In genomic region chr10:93496322-93497041, GRCh38 we compare ENCODE assay signal across 1 cellular context.
A peak's percentile ranks its signal among the peaks of the same experiment; 100 is the strongest.
TF ChIP-seq lines count a peak whose summit lies in the region.

Gene CEP55, plus strand, starts transcription at chr10:93496612. Its CDS starts 3,440 bp downstream, at chr10:93500052.

TF ChIP-seq in HepG2, 621 proteins besides CTCF, POLR2A, EP300 and RAD21 (continued from another document and continues in another):
- TF ChIP-seq, protein P1, sequence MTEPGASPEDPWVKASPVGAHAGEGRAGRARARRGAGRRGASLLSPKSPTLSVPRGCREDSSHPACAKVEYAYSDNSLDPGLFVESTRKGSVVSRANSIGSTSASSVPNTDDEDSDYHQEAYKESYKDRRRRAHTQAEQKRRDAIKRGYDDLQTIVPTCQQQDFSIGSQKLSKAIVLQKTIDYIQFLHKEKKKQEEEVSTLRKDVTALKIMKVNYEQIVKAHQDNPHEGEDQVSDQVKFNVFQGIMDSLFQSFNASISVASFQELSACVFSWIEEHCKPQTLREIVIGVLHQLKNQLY (CRISPR knock-in tag; IDR thresholded peaks at IDR 0.05), result 0 out of 2 replicates have a peak, but pooled peaks have one; percentile 14
- TF ChIP-seq BCL3 (CRISPR knock-in tag; IDR thresholded peaks at IDR 0.05), result no peak
- no peak for TF ChIP-seq MBNL3 (CRISPR knock-in tag; conservative IDR thresholded peaks at IDR 0.05)
- TF ChIP-seq, protein P2, sequence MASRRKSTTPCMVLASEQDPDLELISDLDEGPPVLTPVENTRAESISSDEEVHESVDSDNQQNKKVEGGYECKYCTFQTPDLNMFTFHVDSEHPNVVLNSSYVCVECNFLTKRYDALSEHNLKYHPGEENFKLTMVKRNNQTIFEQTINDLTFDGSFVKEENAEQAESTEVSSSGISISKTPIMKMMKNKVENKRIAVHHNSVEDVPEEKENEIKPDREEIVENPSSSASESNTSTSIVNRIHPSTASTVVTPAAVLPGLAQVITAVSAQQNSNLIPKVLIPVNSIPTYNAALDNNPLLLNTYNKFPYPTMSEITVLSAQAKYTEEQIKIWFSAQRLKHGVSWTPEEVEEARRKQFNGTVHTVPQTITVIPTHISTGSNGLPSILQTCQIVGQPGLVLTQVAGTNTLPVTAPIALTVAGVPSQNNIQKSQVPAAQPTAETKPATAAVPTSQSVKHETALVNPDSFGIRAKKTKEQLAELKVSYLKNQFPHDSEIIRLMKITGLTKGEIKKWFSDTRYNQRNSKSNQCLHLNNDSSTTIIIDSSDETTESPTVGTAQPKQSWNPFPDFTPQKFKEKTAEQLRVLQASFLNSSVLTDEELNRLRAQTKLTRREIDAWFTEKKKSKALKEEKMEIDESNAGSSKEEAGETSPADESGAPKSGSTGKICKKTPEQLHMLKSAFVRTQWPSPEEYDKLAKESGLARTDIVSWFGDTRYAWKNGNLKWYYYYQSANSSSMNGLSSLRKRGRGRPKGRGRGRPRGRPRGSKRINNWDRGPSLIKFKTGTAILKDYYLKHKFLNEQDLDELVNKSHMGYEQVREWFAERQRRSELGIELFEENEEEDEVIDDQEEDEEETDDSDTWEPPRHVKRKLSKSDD (CRISPR knock-in tag; IDR thresholded peaks at IDR 0.05; ENCODE audit: low read depth), result 0 out of 2 replicates have a peak, but pooled peaks have one; percentile 27
- TF ChIP-seq TEAD3 (CRISPR knock-in tag; optimal IDR thresholded peaks at IDR 0.05; ENCODE audit: borderline replicate concordance), result peak; percentile 29
- no peak for TF ChIP-seq AFF4 (CRISPR knock-in tag; IDR thresholded peaks at IDR 0.05)
- no peak for TF ChIP-seq ZNF12 (CRISPR knock-in tag; IDR thresholded peaks at IDR 0.05)
- TF ChIP-seq ZNF556 (CRISPR knock-in tag; IDR thresholded peaks at IDR 0.05; ENCODE audit: borderline replicate concordance), result peak; percentile 84; the same call in 1 of the 2 replicates
- TF ChIP-seq KDM5A (IDR thresholded peaks at IDR 0.05; ENCODE audit: borderline replicate concordance, low read length), result peak; percentile 70
- peak; percentile 57; the same call in 1 of the 2 replicates for TF ChIP-seq ZBTB34 (CRISPR knock-in tag; IDR thresholded peaks at IDR 0.05)
- TF ChIP-seq NFE2L2 (IDR thresholded peaks at IDR 0.05; ENCODE audit: low read length), result no peak
- TF ChIP-seq, protein P3, sequence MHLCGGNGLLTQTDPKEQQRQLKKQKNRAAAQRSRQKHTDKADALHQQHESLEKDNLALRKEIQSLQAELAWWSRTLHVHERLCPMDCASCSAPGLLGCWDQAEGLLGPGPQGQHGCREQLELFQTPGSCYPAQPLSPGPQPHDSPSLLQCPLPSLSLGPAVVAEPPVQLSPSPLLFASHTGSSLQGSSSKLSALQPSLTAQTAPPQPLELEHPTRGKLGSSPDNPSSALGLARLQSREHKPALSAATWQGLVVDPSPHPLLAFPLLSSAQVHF (CRISPR knock-in tag; IDR thresholded peaks at IDR 0.05), result peak; percentile 92
- peak; percentile 92 for TF ChIP-seq ZNF589 (CRISPR knock-in tag; conservative IDR thresholded peaks at IDR 0.05)
- TF ChIP-seq CBX2 (IDR thresholded peaks at IDR 0.05; ENCODE audit: low read depth, low read length), result no peak
- no peak for TF ChIP-seq CBX2 (CRISPR knock-in tag; IDR thresholded peaks at IDR 0.05; ENCODE audit: low read depth)
- peak; percentile 26; the same call in 1 of the 2 replicates for TF ChIP-seq FOXA3 (CRISPR knock-in tag; IDR thresholded peaks at IDR 0.05)
- 0 out of 2 replicates have a peak, but pooled peaks have one; percentile 64 for TF ChIP-seq HOXA7 (CRISPR knock-in tag; IDR thresholded peaks at IDR 0.05)
- TF ChIP-seq, protein P4, sequence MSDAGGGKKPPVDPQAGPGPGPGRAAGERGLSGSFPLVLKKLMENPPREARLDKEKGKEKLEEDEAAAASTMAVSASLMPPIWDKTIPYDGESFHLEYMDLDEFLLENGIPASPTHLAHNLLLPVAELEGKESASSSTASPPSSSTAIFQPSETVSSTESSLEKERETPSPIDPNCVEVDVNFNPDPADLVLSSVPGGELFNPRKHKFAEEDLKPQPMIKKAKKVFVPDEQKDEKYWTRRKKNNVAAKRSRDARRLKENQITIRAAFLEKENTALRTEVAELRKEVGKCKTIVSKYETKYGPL (CRISPR knock-in tag; IDR thresholded peaks at IDR 0.05), result no peak
- no peak for TF ChIP-seq LBX2 (CRISPR knock-in tag; IDR thresholded peaks at IDR 0.05; ENCODE audit: borderline replicate concordance)
- no peak for TF ChIP-seq ATF7 (IDR thresholded peaks at IDR 0.05)
- TF ChIP-seq ATF7 (CRISPR knock-in tag; IDR thresholded peaks at IDR 0.05), result no peak
- TF ChIP-seq, protein P5, sequence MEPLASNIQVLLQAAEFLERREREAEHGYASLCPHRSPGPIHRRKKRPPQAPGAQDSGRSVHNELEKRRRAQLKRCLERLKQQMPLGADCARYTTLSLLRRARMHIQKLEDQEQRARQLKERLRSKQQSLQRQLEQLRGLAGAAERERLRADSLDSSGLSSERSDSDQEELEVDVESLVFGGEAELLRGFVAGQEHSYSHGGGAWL (CRISPR knock-in tag; IDR thresholded peaks at IDR 0.05), result peak; percentile 75
- no peak for TF ChIP-seq GLI4 (CRISPR knock-in tag; IDR thresholded peaks at IDR 0.05; ENCODE audit: borderline replicate concordance)
- TF ChIP-seq KDM3A (CRISPR knock-in tag; IDR thresholded peaks at IDR 0.05; ENCODE audit: low read depth), result peak; percentile 47; the same call in 1 of the 2 replicates
- TF ChIP-seq ZNF124 (CRISPR knock-in tag; IDR thresholded peaks at IDR 0.05), result no peak
- TF ChIP-seq EZH2 (conservative IDR thresholded peaks at IDR 0.05; ENCODE audit: low read depth, low read length), result no peak
- no peak for TF ChIP-seq USF2 (IDR thresholded peaks at IDR 0.05; ENCODE audit: low read depth, low read length)
- no peak for TF ChIP-seq USF2 (CRISPR knock-in tag; IDR thresholded peaks at IDR 0.05; ENCODE audit: borderline replicate concordance)
- no peak for TF ChIP-seq FLYWCH1 (CRISPR knock-in tag; IDR thresholded peaks at IDR 0.05)
- 0 out of 2 replicates have a peak, but pooled peaks have one; percentile 31 for TF ChIP-seq PPARG (CRISPR knock-in tag; conservative IDR thresholded peaks at IDR 0.05)
- 0 out of 2 replicates have a peak, but pooled peaks have one; percentile 29 for TF ChIP-seq ZNF747 (CRISPR knock-in tag; IDR thresholded peaks at IDR 0.05; ENCODE audit: borderline replicate concordance)
- no peak for TF ChIP-seq ZNF430 (CRISPR knock-in tag; IDR thresholded peaks at IDR 0.05)
- TF ChIP-seq ZNF644 (CRISPR knock-in tag; IDR thresholded peaks at IDR 0.05; ENCODE audit: low read depth), result no peak
- TF ChIP-seq ZNF460 (CRISPR knock-in tag; IDR thresholded peaks at IDR 0.05; ENCODE audit: borderline replicate concordance), result no peak
- no peak for TF ChIP-seq ZBTB46 (CRISPR knock-in tag; IDR thresholded peaks at IDR 0.05; ENCODE audit: borderline replicate concordance)
- no peak for TF ChIP-seq PITX1 (CRISPR knock-in tag; IDR thresholded peaks at IDR 0.05)
- no peak for TF ChIP-seq ZNF674 (CRISPR knock-in tag; IDR thresholded peaks at IDR 0.05; ENCODE audit: low read depth)
- no peak for TF ChIP-seq RFX3 (CRISPR knock-in tag; IDR thresholded peaks at IDR 0.05)
- no peak for TF ChIP-seq IRF2 (CRISPR knock-in tag; IDR thresholded peaks at IDR 0.05)
- TF ChIP-seq MEIS2 (CRISPR knock-in tag; IDR thresholded peaks at IDR 0.05), result peak; percentile 75; the same call in 1 of the 2 replicates
- TF ChIP-seq NAIF1 (CRISPR knock-in tag; IDR thresholded peaks at IDR 0.05; ENCODE audit: borderline replicate concordance), result no peak
- no peak for TF ChIP-seq CEBPB (IDR thresholded peaks at IDR 0.05; ENCODE audit: borderline replicate concordance, low read depth, low read length)
- no peak for TF ChIP-seq ZNF101 (CRISPR knock-in tag; IDR thresholded peaks at IDR 0.05; ENCODE audit: borderline replicate concordance, low read depth)
- peak; percentile 77 for TF ChIP-seq ETV5 (CRISPR knock-in tag; IDR thresholded peaks at IDR 0.05; ENCODE audit: borderline replicate concordance)
- TF ChIP-seq IRX3 (CRISPR knock-in tag; IDR thresholded peaks at IDR 0.05; ENCODE audit: borderline replicate concordance, low read depth), result peak; percentile 95; the same call in 1 of the 2 replicates
- TF ChIP-seq, protein P6, sequence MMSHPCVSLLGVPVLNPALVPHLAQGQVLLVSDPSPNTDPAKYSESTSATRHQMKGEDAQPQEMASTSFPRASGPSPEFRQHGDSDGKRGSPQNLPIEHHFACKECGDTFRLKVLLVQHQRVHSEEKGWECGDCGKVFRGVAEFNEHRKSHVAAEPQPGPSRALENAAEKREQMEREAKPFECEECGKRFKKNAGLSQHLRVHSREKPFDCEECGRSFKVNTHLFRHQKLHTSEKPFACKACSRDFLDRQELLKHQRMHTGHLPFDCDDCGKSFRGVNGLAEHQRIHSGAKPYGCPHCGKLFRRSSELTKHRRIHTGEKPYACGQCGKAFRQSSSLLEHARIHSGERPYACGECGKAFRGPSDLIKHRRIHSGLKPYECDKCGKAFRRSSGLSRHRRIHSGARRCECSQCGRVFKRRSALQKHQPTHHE (CRISPR knock-in tag; IDR thresholded peaks at IDR 0.05; ENCODE audit: borderline replicate concordance), result no peak
- TF ChIP-seq SYNCRIP (IDR thresholded peaks at IDR 0.05; ENCODE audit: insufficient read depth, low read depth, low read length), result no peak
- TF ChIP-seq SRF (IDR thresholded peaks at IDR 0.05; ENCODE audit: low read depth, low read length), result no peak
- no peak for TF ChIP-seq ZNF781 (CRISPR knock-in tag; IDR thresholded peaks at IDR 0.05; ENCODE audit: borderline replicate concordance, not compliant biosample characterization)
- TF ChIP-seq HDAC6 (IDR thresholded peaks at IDR 0.05; ENCODE audit: low read depth, low read length), result no peak
